In genomic region chr18:2656237-2657042, GRCh38 we compare ENCODE assay signal across 8 cellular contexts. TPM values are rescaled to one million over a fixed set of nuclear protein-coding genes. Genes with fewer than 3 reads are reported as not detected.
DNase-seq lines count a peak whose midpoint lies in the region; TF ChIP-seq lines count a peak whose summit lies in the region.

No MANE protein-coding gene starts in this region.

- H3K4me3 ChIP-seq in GM08714 (ENCODE audit: low read length) (peak overlapping the region; percentile 92), HFF-Myc (replicated peaks; ENCODE audit: low read depth, low read length) (peak overlapping the region; percentile 96), endodermal cell (ENCODE audit: low read length) (peak overlapping the region; percentile 100)

- H3K4me3 Mint-ChIP-seq in endodermal cell: peak overlapping the region; percentile 95
- H3K4me3 Mint-ChIP-seq in mesothelial cell of epicardium: peak overlapping the region; percentile 93
- H3K4me3 Mint-ChIP-seq in stimulated activated naive CD8-positive, alpha-beta T cell treated with anti-CD3 and anti-CD28 coated beads, Interleukin-15, Interleukin-2, amounts not matched to agents 100 ng/mL and 50 ng/mL, for 24 hours: peak overlapping the region; percentile 90

- peaks cover 10% of the 10 kb centered on the region for H3K27me3 ChIP-seq in endodermal cell (ENCODE audit: control insufficient read depth, insufficient read depth, low read length, poor library complexity, severe bottlenecking)

- no peaks in the 10 kb centered on the region for H3K4me1 ChIP-seq in endodermal cell (ENCODE audit: control insufficient read depth, insufficient read depth, low read length)

- H3K27ac Mint-ChIP-seq in endodermal cell (peak overlapping the region; percentile 94), mesothelial cell of epicardium (peak overlapping the region; percentile 97)
- peak overlapping the region; percentile 96 for H3K27ac Mint-ChIP-seq in stimulated activated naive CD8-positive, alpha-beta T cell treated with anti-CD3 and anti-CD28 coated beads, Interleukin-15, Interleukin-2, amounts not matched to agents 100 ng/mL and 50 ng/mL, for 24 hours

- no peak for TF ChIP-seq CTCF in HFF-Myc (IDR thresholded peaks at IDR 0.05; ENCODE audit: low read depth, low read length, missing control alignments)
- TF ChIP-seq CTCF in endodermal cell (conservative IDR thresholded peaks at IDR 0.05): no peak
- no peak for TF ChIP-seq CTCF in mesothelial cell of epicardium (IDR thresholded peaks at IDR 0.05; ENCODE audit: unreplicated experiment)

- peaks cover 9% of the 10 kb centered on the region for H3K9me3 ChIP-seq in endodermal cell (ENCODE audit: control insufficient read depth, low read length)

- H3K4me1 Mint-ChIP-seq in endodermal cell (peaks cover 24% of the 10 kb centered on the region), mesothelial cell of epicardium (peaks cover 30% of the 10 kb centered on the region)
- peaks cover 48% of the 10 kb centered on the region for H3K4me1 Mint-ChIP-seq in stimulated activated naive CD8-positive, alpha-beta T cell treated with anti-CD3 and anti-CD28 coated beads, Interleukin-15, Interleukin-2, amounts not matched to agents 100 ng/mL and 50 ng/mL, for 24 hours (ENCODE audit: low read depth)

- DNase-seq in HFF-Myc (ENCODE audit: extremely low read depth, low read depth): no peak
- peak; percentile 76 for DNase-seq in NCI-H146 (lab: John Stamatoyannopoulos, UW)
- DNase-seq in activated CD8-positive, alpha-beta memory T cell treated with anti-CD3 and anti-CD28 coated beads, Interleukin-2, amount 50 U/mL, for 24 hours (ENCODE audit: extremely low read depth): peak; percentile 28
- DNase-seq in endodermal cell: peak; percentile 70
- peak; percentile 24 to 45 for DNase-seq in mesothelial cell of epicardium (ENCODE audit: low spot score in 2 of 2, unreplicated experiment in 2 of 2)
- DNase-seq in hippocampal formation (lab: John Stamatoyannopoulos, UW): no peak

- peak overlapping the region; percentile 92 for H3K27ac ChIP-seq in endodermal cell (ENCODE audit: low read depth, low read length)

- H3K9me3 Mint-ChIP-seq in endodermal cell (peaks cover 3% of the 10 kb centered on the region), mesothelial cell of epicardium (peaks cover 3% of the 10 kb centered on the region)
- H3K9me3 Mint-ChIP-seq in stimulated activated naive CD8-positive, alpha-beta T cell treated with anti-CD3 and anti-CD28 coated beads, Interleukin-15, Interleukin-2, amounts not matched to agents 100 ng/mL and 50 ng/mL, for 24 hours: no peaks in the 10 kb centered on the region

- H3K36me3 ChIP-seq in endodermal cell (ENCODE audit: control insufficient read depth, insufficient read depth, low read length): peaks cover 6% of the 10 kb centered on the region

- peak overlapping the region; percentile 84 for H3K9ac ChIP-seq in endodermal cell (ENCODE audit: extremely low read depth, low read length, poor library complexity, severe bottlenecking)

- H3K36me3 Mint-ChIP-seq in endodermal cell (ENCODE audit: low read depth) (peaks cover 10% of the 10 kb centered on the region), mesothelial cell of epicardium (peaks cover 4% of the 10 kb centered on the region)
- H3K36me3 Mint-ChIP-seq in stimulated activated naive CD8-positive, alpha-beta T cell treated with anti-CD3 and anti-CD28 coated beads, Interleukin-15, Interleukin-2, amounts not matched to agents 100 ng/mL and 50 ng/mL, for 24 hours (ENCODE audit: low read depth): peaks cover 28% of the 10 kb centered on the region

- 0 to 1% methylated on average over 18 to 50 of the region's 50 CpGs for WGBS in endodermal cell (ENCODE audit: insufficient coverage in 1 of 2, insufficient read length in 1 of 2), 2 experiments

- H3K27me3 Mint-ChIP-seq in endodermal cell (ENCODE audit: insufficient read depth) (peaks cover 36% of the 10 kb centered on the region), mesothelial cell of epicardium (ENCODE audit: low read depth) (peaks cover 2% of the 10 kb centered on the region)
- H3K27me3 Mint-ChIP-seq in stimulated activated naive CD8-positive, alpha-beta T cell treated with anti-CD3 and anti-CD28 coated beads, Interleukin-15, Interleukin-2, amounts not matched to agents 100 ng/mL and 50 ng/mL, for 24 hours: no peaks in the 10 kb centered on the region

RNA-seq across cellular contexts. Expression of gene SMCHD1, which starts 0.9 kb away (rescaled TPM):
- total RNA-seq in endodermal cell: 10 to 100 TPM; 61.8 to 72.5 TPM
- polyA plus RNA-seq in endodermal cell (2013, experiment 1 of 2): 42.4 TPM
- 53.4 TPM for polyA plus RNA-seq in endodermal cell (2013, experiment 2 of 2)
- 71.2 to 73.5 TPM (median 71.7 TPM) in 3 replicates for total RNA-seq in mesothelial cell of epicardium

Comparison
In these comparisons a context has a peak if more than half of its experiments do, and no peak if none do; other contexts are left out.
1. DNase-seq: peak in NCI-H146 (single experiment), activated CD8-positive, alpha-beta memory T cell treated with anti-CD3 and anti-CD28 coated beads, Interleukin-2, amount 50 U/mL, for 24 hours (single experiment), endodermal cell (single experiment) and mesothelial cell of epicardium (2 of 2); none in HFF-Myc (single experiment) and hippocampal formation (0 of 2).
2. Peak in every context shown above with its lines, with median percentiles within 50 percentile points of each other: H3K4me3 ChIP-seq, H3K27ac Mint-ChIP-seq and H3K4me3 Mint-ChIP-seq.